Comparison of ENCODE assay signal across 17 cellular contexts in genomic region chr15:72503147-72503546, GRCh38. TPM values are rescaled to one million over a fixed set of nuclear protein-coding genes. Genes with fewer than 3 reads are reported as not detected.
DNase-seq lines count a peak whose midpoint lies in the region; ATAC-seq and TF ChIP-seq lines count a peak whose summit lies in the region.
"Had no signal": no experiment of that assay in that cellular context is flagged by ENCODE, and none has a peak within 500 bp of the region (broad histone marks: within the 10 kb centered on the region; RNA-seq: fewer than 3 reads in every experiment).

No MANE protein-coding gene starts in this region.

- TF ChIP-seq CTCF in NB4 (IDR thresholded peaks at IDR 0.05; ENCODE audit: low read depth, low read length) (no peak), progenitor cell of endocrine pancreas (IDR thresholded peaks at IDR 0.05; ENCODE audit: unreplicated experiment) (no peak)

- no peaks in the 10 kb centered on the region for H3K9me3 Mint-ChIP-seq in activated T-cell treated with anti-CD3 and anti-CD28 coated beads, Interleukin-2, amount 50 U/mL, for 24 hours
- no peaks in the 10 kb centered on the region for H3K9me3 Mint-ChIP-seq in activated T-cell treated with anti-CD3 and anti-CD28 coated beads, Interleukin-2, amount 50 U/mL, for 4 hours
- no peaks in the 10 kb centered on the region for H3K9me3 Mint-ChIP-seq in progenitor cell of endocrine pancreas (ENCODE audit: low read depth)
- H3K9me3 Mint-ChIP-seq: activated naive CD8-positive, alpha-beta T cell treated with anti-CD3 and anti-CD28 coated beads for 36 hours had no signal

- no peak overlapping the region for H3K4me3 ChIP-seq in NB4 (ENCODE audit: low read depth, low read length)
- H3K4me3 ChIP-seq: breast epithelium, dorsolateral prefrontal cortex, pancreas, stomach had no signal

- no peak for ATAC-seq in activated T-cell treated with anti-CD3 and anti-CD28 coated beads, Interleukin-2, amount 50 U/mL, for 4 hours
- ATAC-seq in HG03097 (IDR thresholded peaks at IDR 0.05; ENCODE audit: low FRiP score, unreplicated experiment), result no peak

- no peaks in the 10 kb centered on the region for H3K27me3 Mint-ChIP-seq in activated T-cell treated with anti-CD3 and anti-CD28 coated beads, Interleukin-2, amount 50 U/mL, for 24 hours
- H3K27me3 Mint-ChIP-seq in activated T-cell treated with anti-CD3 and anti-CD28 coated beads, Interleukin-2, amount 50 U/mL, for 4 hours (ENCODE audit: low read depth), result no peaks in the 10 kb centered on the region
- no peaks in the 10 kb centered on the region for H3K27me3 Mint-ChIP-seq in progenitor cell of endocrine pancreas
- H3K27me3 Mint-ChIP-seq: activated naive CD8-positive, alpha-beta T cell treated with anti-CD3 and anti-CD28 coated beads for 36 hours had no signal

- intact Hi-C loops in cardiac septum (cut with DNase I), result no loop called here

- H3K27ac Mint-ChIP-seq in activated T-cell treated with anti-CD3 and anti-CD28 coated beads, Interleukin-2, amount 50 U/mL, for 24 hours, result peak overlapping the region; percentile 58
- H3K27ac Mint-ChIP-seq in progenitor cell of endocrine pancreas, result peak overlapping the region; percentile 8
- H3K27ac Mint-ChIP-seq: activated naive CD8-positive, alpha-beta T cell treated with anti-CD3 and anti-CD28 coated beads for 36 hours had no signal

- no peak for TF ChIP-seq POLR2A in NB4 (IDR thresholded peaks at IDR 0.05; ENCODE audit: extremely low read depth, insufficient read length)

- no peak overlapping the region for H3K4me3 Mint-ChIP-seq in activated T-cell treated with anti-CD3 and anti-CD28 coated beads, Interleukin-2, amount 50 U/mL, for 24 hours
- H3K4me3 Mint-ChIP-seq in activated T-cell treated with anti-CD3 and anti-CD28 coated beads, Interleukin-2, amount 50 U/mL, for 4 hours, result no peak overlapping the region
- H3K4me3 Mint-ChIP-seq in progenitor cell of endocrine pancreas (ENCODE audit: low read depth), result no peak overlapping the region
- H3K4me3 Mint-ChIP-seq: activated naive CD8-positive, alpha-beta T cell treated with anti-CD3 and anti-CD28 coated beads for 36 hours had no signal

- DNase-seq in activated T-cell treated with anti-CD3 and anti-CD28 coated beads, Interleukin-2, amount 50 U/mL, for 24 hours, result no peak
- no peak for DNase-seq in activated T-cell treated with anti-CD3 and anti-CD28 coated beads, Interleukin-2, amount 50 U/mL, for 4 hours
- DNase-seq in NB4 (ENCODE audit: low read depth), result peak; percentile 23
- DNase-seq in fibroblast of peridontal ligament (ENCODE audit: extremely low read depth), result peak; percentile 38
- no peak for DNase-seq in progenitor cell of endocrine pancreas (ENCODE audit: low spot score, unreplicated experiment)
- DNase-seq in cardiac septum (ENCODE audit: low spot score), result no peak
- no peak for DNase-seq in AG20443 (ENCODE audit: low spot score)
- DNase-seq: ACHN; activated CD4-positive, alpha-beta T cell treated with anti-CD3 and anti-CD28 coated beads, Interleukin-2, amount 50 U/mL, for 1 hour; activated naive CD8-positive, alpha-beta T cell treated with anti-CD3 and anti-CD28 coated beads for 36 hours; dorsolateral prefrontal cortex; NCI-H1436; pancreas; stomach; SW 1271 had no signal

- peaks cover 51% of the 10 kb centered on the region for H3K36me3 Mint-ChIP-seq in activated T-cell treated with anti-CD3 and anti-CD28 coated beads, Interleukin-2, amount 50 U/mL, for 24 hours (ENCODE audit: low read depth)
- H3K36me3 Mint-ChIP-seq in activated T-cell treated with anti-CD3 and anti-CD28 coated beads, Interleukin-2, amount 50 U/mL, for 4 hours (ENCODE audit: insufficient read depth), result peaks cover 14% of the 10 kb centered on the region
- peaks cover 6% of the 10 kb centered on the region for H3K36me3 Mint-ChIP-seq in progenitor cell of endocrine pancreas (ENCODE audit: insufficient read depth)

- peaks cover 60% of the 10 kb centered on the region for H3K4me1 Mint-ChIP-seq in activated T-cell treated with anti-CD3 and anti-CD28 coated beads, Interleukin-2, amount 50 U/mL, for 24 hours (ENCODE audit: low read depth)
- peaks cover 60% of the 10 kb centered on the region for H3K4me1 Mint-ChIP-seq in activated T-cell treated with anti-CD3 and anti-CD28 coated beads, Interleukin-2, amount 50 U/mL, for 4 hours (ENCODE audit: low read depth)
- peaks cover 4% of the 10 kb centered on the region for H3K4me1 Mint-ChIP-seq in progenitor cell of endocrine pancreas (ENCODE audit: low read depth)

RNA-seq across cellular contexts. Expression of gene ARIH1, which starts 29.0 kb away (rescaled TPM):
- total RNA-seq in activated T-cell treated with anti-CD3 and anti-CD28 coated beads, Interleukin-2, amount 50 U/mL, for 4 hours, result 100 to 1,000 TPM; 154 to 167 (median 164) TPM
- total RNA-seq in progenitor cell of endocrine pancreas (171 and 202 TPM in 2 replicates), cardiac septum (182 TPM)

Comparison
In these comparisons a context has a peak if more than half of its experiments do, and no peak if none do; other contexts are left out.
1. DNase-seq: peak in NB4 (single experiment) and fibroblast of peridontal ligament (single experiment); none in activated T-cell treated with anti-CD3 and anti-CD28 coated beads, Interleukin-2, amount 50 U/mL, for 24 hours (single experiment), activated T-cell treated with anti-CD3 and anti-CD28 coated beads, Interleukin-2, amount 50 U/mL, for 4 hours (single experiment), progenitor cell of endocrine pancreas (single experiment), cardiac septum (single experiment) and AG20443 (single experiment).